Comparison of ENCODE assay signal across 15 cellular contexts in genomic region chr22:28774378-28774777, GRCh38. TPM values are rescaled to one million over a fixed set of nuclear protein-coding genes. Genes with fewer than 3 reads are reported as not detected.
DNase-seq lines count a peak whose midpoint lies in the region; ATAC-seq, FAIRE-seq and TF ChIP-seq lines count a peak whose summit lies in the region.
"Had no signal": no experiment of that assay in that cellular context is flagged by ENCODE, and none has a peak within 500 bp of the region (broad histone marks: within the 10 kb centered on the region; RNA-seq: fewer than 3 reads in every experiment).

No MANE protein-coding gene starts in this region.

- TF ChIP-seq CTCF in SK-N-SH (IDR thresholded peaks at IDR 0.05) (no peak), astrocyte (IDR thresholded peaks at IDR 0.05; ENCODE audit: insufficient read depth, low read depth, low read length) (no peak), neural crest cell (conservative IDR thresholded peaks at IDR 0.05) (no peak)

- no peaks in the 10 kb centered on the region for H3K9me2 ChIP-seq in SK-N-SH

- 0 out of 4 replicates have a peak overlapping the region, but pooled peaks of 1 of the 2 experiments have one; percentile 88 for H3K4me3 ChIP-seq in SK-N-SH (ENCODE audit: low read depth in 2 of 2, low read length in 1 of 2)
- H3K4me3 ChIP-seq in astrocyte (ENCODE audit: insufficient read depth, low read depth, low read length) = no peak overlapping the region

- H3K79me2 ChIP-seq in SK-N-SH (ENCODE audit: insufficient read depth) = peaks cover 64% of the 10 kb centered on the region
- H3K79me2 ChIP-seq in astrocyte (ENCODE audit: insufficient read depth, low read length) = peaks cover 59% of the 10 kb centered on the region

- FAIRE-seq in astrocyte (lab: Jason Lieb, UNC) = no peak

- H2AFZ ChIP-seq in SK-N-SH (ENCODE audit: low read depth) (no peak overlapping the region), astrocyte (ENCODE audit: low read depth, low read length) (no peak overlapping the region)

- H3K27ac Mint-ChIP-seq in IgD-negative memory B cell (peak overlapping the region in 2 of 3 donors; percentile 51 to 94), astrocyte (ENCODE audit: unreplicated experiment) (no peak overlapping the region), neural crest cell (ENCODE audit: unreplicated experiment) (no peak overlapping the region)

- peaks cover 16 to 20% (median 17%) of the 10 kb centered on the region in 3 donors for H3K4me1 Mint-ChIP-seq in IgD-negative memory B cell
- no peaks in the 10 kb centered on the region for H3K4me1 Mint-ChIP-seq in astrocyte (ENCODE audit: low read depth, unreplicated experiment)
- H3K4me1 Mint-ChIP-seq in neural crest cell = peaks cover 16% of the 10 kb centered on the region

- no peaks in the 10 kb centered on the region for H3K36me3 Mint-ChIP-seq in IgD-negative memory B cell
- H3K36me3 Mint-ChIP-seq in astrocyte (ENCODE audit: low read depth, unreplicated experiment) = no peaks in the 10 kb centered on the region
- peaks cover 13% of the 10 kb centered on the region for H3K36me3 Mint-ChIP-seq in neural crest cell (ENCODE audit: low read depth)

- H3K4me3 Mint-ChIP-seq in IgD-negative memory B cell = peak overlapping the region; percentile 64 to 84 (median 71)
- peak overlapping the region; percentile 35 for H3K4me3 Mint-ChIP-seq in astrocyte (ENCODE audit: unreplicated experiment)
- peak overlapping the region; percentile 75 for H3K4me3 Mint-ChIP-seq in neural crest cell

- H3K9me3 Mint-ChIP-seq in IgD-negative memory B cell = no peaks in the 10 kb centered on the region
- H3K9me3 Mint-ChIP-seq in astrocyte (ENCODE audit: unreplicated experiment) = no peaks in the 10 kb centered on the region
- peaks cover 2% of the 10 kb centered on the region for H3K9me3 Mint-ChIP-seq in neural crest cell

- TF ChIP-seq EP300 in SK-N-SH (IDR thresholded peaks at IDR 0.05; ENCODE audit: borderline replicate concordance in 1 of 2, low read depth in 1 of 2, low read length in 1 of 2) = no peak

- H3K27ac ChIP-seq in SK-N-SH (ENCODE audit: low read depth in 2 of 2, low read length in 1 of 2) = peak overlapping the region in 1 of 2 experiments; percentile 88; a peak in 1 of 4 replicates
- H3K27ac ChIP-seq in astrocyte (ENCODE audit: low read depth, low read length) = no peak overlapping the region
- H3K27ac ChIP-seq: 22Rv1 had no signal

- DNase-seq in SK-N-SH (no peak), astrocyte (ENCODE audit: low read depth) (no peak), neural crest cell (ENCODE audit: low read depth, low spot score) (no peak)
- DNase-seq in activated effector memory CD4-positive, alpha-beta T cell treated with Interleukin-2 at 50 U/mL for 16 hours = no peak
- DNase-seq in stimulated activated CD4-positive, alpha-beta T cell treated with anti-CD3 and anti-CD28 coated beads, Interleukin-2, amount 100 ng/mL, for 48 hours = no peak
- DNase-seq: aorta; DMS 273 treated with DMSO at 0.1 percent for 48 hours; effector memory CD4-positive, alpha-beta T cell; glutamatergic neuron; left ventricle myocardium superior had no signal

- 95% methylated on average over 1 of the region's 1 CpG for WGBS in SK-N-SH (ENCODE audit: low lambda C conversion rate)

- POLR2A ChIA-PET in SK-N-SH (lab: Yijun Ruan, JAX) = interaction anchor here (0.7 kb wide), 1 partner anchor 40 kb away, joined by 4 read pairs; no protein-coding TSS in a partner anchor

- peaks cover 7% of the 10 kb centered on the region for H3F3A ChIP-seq in SK-N-SH (replicated peaks; ENCODE audit: insufficient read depth)

- H3K4me2 ChIP-seq in SK-N-SH = 0 out of 2 replicates have a peak overlapping the region, but pooled peaks have one; percentile 95
- H3K4me2 ChIP-seq in astrocyte (ENCODE audit: low read length) = peak overlapping the region; percentile 87

- no peaks in the 10 kb centered on the region for H3K9me3 ChIP-seq in SK-N-SH
- no peaks in the 10 kb centered on the region for H3K9me3 ChIP-seq in astrocyte (ENCODE audit: insufficient read depth, low read depth, low read length)
- H3K9me3 ChIP-seq: prostate gland had no signal

- no peaks in the 10 kb centered on the region for H3K27me3 Mint-ChIP-seq in IgD-negative memory B cell
- H3K27me3 Mint-ChIP-seq in astrocyte (ENCODE audit: low read depth, unreplicated experiment) = no peaks in the 10 kb centered on the region
- H3K27me3 Mint-ChIP-seq in neural crest cell (ENCODE audit: low read depth) = no peaks in the 10 kb centered on the region

- CTCF ChIA-PET in SK-N-SH (lab: Yijun Ruan, JAX) = interaction anchor here (3.2 kb wide), 1 partner anchor 25 kb away, joined by 17 read pairs; the partner anchor contains the start of gene XBP1

- no peak for ATAC-seq in SK-N-SH treated with all-trans-retinoic acid at 6 μM for 48 hours
- no peak for ATAC-seq in HG03521 (IDR thresholded peaks at IDR 0.05; ENCODE audit: unreplicated experiment)
- ATAC-seq: left ventricle myocardium superior had no signal

- H3K9ac ChIP-seq in SK-N-SH (no peak overlapping the region), astrocyte (ENCODE audit: low read length) (no peak overlapping the region)

- peaks cover 6% of the 10 kb centered on the region; the same call in 1 of the 2 replicates for H4K20me1 ChIP-seq in SK-N-SH (ENCODE audit: insufficient read depth)
- peaks cover 12% of the 10 kb centered on the region for H4K20me1 ChIP-seq in astrocyte (ENCODE audit: insufficient read depth, low read length)

- H3K27me3 ChIP-seq in SK-N-SH (ENCODE audit: insufficient read depth) = no peaks in the 10 kb centered on the region
- H3K27me3 ChIP-seq in astrocyte (ENCODE audit: insufficient read depth, low read length) = no peaks in the 10 kb centered on the region

- H3K36me3 ChIP-seq in SK-N-SH (replicated peaks in 1 of 2; ENCODE audit: control insufficient read depth in 1 of 2, insufficient read depth in 2 of 2, low read length in 1 of 2) (peaks cover 0 to 39% of the 10 kb centered on the region in 2 experiments), astrocyte (ENCODE audit: insufficient read depth, low read length) (peaks cover 10% of the 10 kb centered on the region)
- H3K36me3 ChIP-seq: prostate gland had no signal

- H3K4me1 ChIP-seq in SK-N-SH (ENCODE audit: control insufficient read depth in 1 of 2, insufficient read depth in 2 of 2, low read depth in 1 of 2, low read length in 1 of 2) (no peaks in the 10 kb centered on the region), astrocyte (ENCODE audit: insufficient read depth, low read length) (peaks cover 3% of the 10 kb centered on the region)

- TF ChIP-seq RAD21 in SK-N-SH (IDR thresholded peaks at IDR 0.05; ENCODE audit: low read length) = no peak

TF ChIP-seq in SK-N-SH, 30 proteins besides CTCF, POLR2A, EP300 and RAD21 (continues in another document):
- TF ChIP-seq USF2 (IDR thresholded peaks at IDR 0.05; ENCODE audit: borderline replicate concordance, low read depth, low read length) = no peak
- TF ChIP-seq RFX5 (IDR thresholded peaks at IDR 0.05; ENCODE audit: low read length) = no peak
- no peak for TF ChIP-seq TEAD4 (IDR thresholded peaks at IDR 0.05; ENCODE audit: borderline replicate concordance, insufficient read depth)
- no peak for TF ChIP-seq NFIC (IDR thresholded peaks at IDR 0.05; ENCODE audit: borderline replicate concordance)

TF ChIP-seq in SK-N-SH treated with all-trans-retinoic acid at 6 μM for 48 hours, 23 proteins besides CTCF, POLR2A, EP300 and RAD21 (continues in another document):
- TF ChIP-seq OSR1 (CRISPR knock-in tag; IDR thresholded peaks at IDR 0.05) (no peak), SNAI2 (CRISPR knock-in tag; IDR thresholded peaks at IDR 0.05) (no peak), CSDC2 (CRISPR knock-in tag; IDR thresholded peaks at IDR 0.05) (no peak), ZNF8 (CRISPR knock-in tag; IDR thresholded peaks at IDR 0.05) (no peak), POU6F1 (CRISPR knock-in tag; IDR thresholded peaks at IDR 0.05; ENCODE audit: borderline replicate concordance, low read depth) (no peak), ZFP30 (CRISPR knock-in tag; IDR thresholded peaks at IDR 0.05) (no peak)

RNA-seq across cellular contexts. Expression of gene CCDC117, which starts 1.9 kb away (rescaled TPM):
- polyA plus RNA-seq in SK-N-SH (2012; rRNA removed) (4.2 and 4.5 TPM in 2 replicates), IgD-negative memory B cell (12.0 TPM)
- 6.3 and 7.3 TPM in 2 replicates for polyA plus RNA-seq in SK-N-SH (2012; cell fraction: cytosol; rRNA removed)
- polyA plus RNA-seq in SK-N-SH (2012; cell fraction: nucleus; rRNA removed) = 3.4 and 4.6 TPM in 2 replicates
- total RNA-seq in astrocyte (13.5 and 15.8 TPM in 2 replicates), neural crest cell (33.5 and 36.5 TPM in 2 replicates)

RNA-seq across cellular contexts. Expression of gene XBP1, which starts 26.0 kb away (rescaled TPM):
- 55.6 and 67.6 TPM in 2 replicates for polyA plus RNA-seq in SK-N-SH (2012; rRNA removed)
- 54.5 and 55.5 TPM in 2 replicates for polyA plus RNA-seq in SK-N-SH (2012; cell fraction: cytosol; rRNA removed)
- polyA plus RNA-seq in SK-N-SH (2012; cell fraction: nucleus; rRNA removed) = 59.8 and 81.9 TPM in 2 replicates
- 147 TPM for polyA plus RNA-seq in IgD-negative memory B cell
- total RNA-seq in astrocyte = 142 and 155 TPM in 2 replicates
- total RNA-seq in neural crest cell = 65.0 and 66.5 TPM in 2 replicates

RNA-seq across cellular contexts. Expression of gene HSCB, which starts 32.5 kb away (rescaled TPM):
- polyA plus RNA-seq in SK-N-SH (2012; rRNA removed) (19.1 and 19.9 TPM in 2 replicates), IgD-negative memory B cell (24.1 TPM)
- 25.8 and 30.4 TPM in 2 replicates for polyA plus RNA-seq in SK-N-SH (2012; cell fraction: cytosol; rRNA removed)
- 6.6 and 9.1 TPM in 2 replicates for polyA plus RNA-seq in SK-N-SH (2012; cell fraction: nucleus; rRNA removed)
- total RNA-seq in astrocyte (10.4 and 10.7 TPM in 2 replicates), neural crest cell (14.3 and 18.7 TPM in 2 replicates)

RNA-seq across cellular contexts. Expression of gene CHEK2, which starts 32.8 kb away (rescaled TPM):
- 12.0 and 20.7 TPM in 2 replicates for polyA plus RNA-seq in SK-N-SH (2012; rRNA removed)
- 11.1 and 11.3 TPM in 2 replicates for polyA plus RNA-seq in SK-N-SH (2012; cell fraction: cytosol; rRNA removed)
- 45.3 and 54.0 TPM in 2 replicates for polyA plus RNA-seq in SK-N-SH (2012; cell fraction: nucleus; rRNA removed)
- 19.4 TPM for polyA plus RNA-seq in IgD-negative memory B cell
- 5.7 and 7.5 TPM in 2 replicates for total RNA-seq in astrocyte
- 44.2 and 45.0 TPM in 2 replicates for total RNA-seq in neural crest cell

Comparison
In these comparisons a context has a peak if more than half of its experiments do, and no peak if none do; other contexts are left out.
1. H3K27ac Mint-ChIP-seq: peak in IgD-negative memory B cell (2 of 3); none in astrocyte (single experiment) and neural crest cell (single experiment).
2. Peak in every context shown above with its lines, with median percentiles within 50 percentile points of each other: H3K4me3 Mint-ChIP-seq.